Comparison of ENCODE assay signal across 14 cellular contexts in the genomic region with DNA sequence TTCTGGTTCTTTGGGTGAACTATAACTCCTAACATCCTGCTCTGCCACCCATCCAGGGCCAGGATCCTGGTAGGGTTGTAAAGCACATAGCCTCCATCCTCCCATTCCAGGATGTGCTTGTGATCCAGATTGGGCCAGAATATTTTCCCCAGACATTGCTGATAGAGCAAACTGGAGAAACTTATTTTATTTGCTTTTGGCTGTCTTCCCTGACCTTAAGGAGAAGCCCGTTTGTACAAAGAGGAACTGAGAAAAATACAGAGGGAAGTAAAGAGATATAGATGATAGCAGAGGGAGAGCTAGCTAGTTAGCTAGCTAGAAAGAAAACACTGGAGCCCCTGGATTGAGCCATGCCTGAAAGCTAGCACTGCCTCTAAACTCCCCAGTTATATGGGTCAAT. TPM values are rescaled to one million over a fixed set of nuclear protein-coding genes. Genes with fewer than 3 reads are reported as not detected.
DNase-seq lines count a peak whose midpoint lies in the region; ATAC-seq, FAIRE-seq and TF ChIP-seq lines count a peak whose summit lies in the region.
"Had no signal": no experiment of that assay in that cellular context is flagged by ENCODE, and none has a peak within 500 bp of the region (broad histone marks: within the 10 kb centered on the region; RNA-seq: fewer than 3 reads in every experiment).

No MANE protein-coding gene starts in this region.

- H3K9ac ChIP-seq in kidney (ENCODE audit: low read length in 2 of 2): no peak overlapping the region

- H3K27ac ChIP-seq in kidney (ENCODE audit: low read depth in 2 of 2, low read length in 2 of 2): no peak overlapping the region
- no peak overlapping the region for H3K27ac ChIP-seq in WERI-Rb-1
- H3K27ac ChIP-seq: cardiac muscle cell, SK-N-MC, transverse colon had no signal

- ATAC-seq in GM21390 (IDR thresholded peaks at IDR 0.05; ENCODE audit: unreplicated experiment) (peak; percentile 61), HG03175 (IDR thresholded peaks at IDR 0.05; ENCODE audit: unreplicated experiment) (peak; percentile 63), HG02840 (IDR thresholded peaks at IDR 0.05; ENCODE audit: low FRiP score, unreplicated experiment) (no peak)

- no peaks in the 10 kb centered on the region for H3K4me1 ChIP-seq in kidney (ENCODE audit: control insufficient read depth in 1 of 2, insufficient read depth in 1 of 2, low read depth in 1 of 2, low read length in 2 of 2)

- intact Hi-C loops in kidney (cut with DNase I): no loop called here

- no peaks in the 10 kb centered on the region for H3K27me3 ChIP-seq in WERI-Rb-1 (ENCODE audit: insufficient read depth, low read depth, severe bottlenecking)
- H3K27me3 ChIP-seq: cardiac muscle cell, transverse colon had no signal

- no peak overlapping the region for H3K4me3 ChIP-seq in kidney (ENCODE audit: low read length in 2 of 2)
- no peak overlapping the region for H3K4me3 ChIP-seq in WERI-Rb-1 (ENCODE audit: low read depth, low read length)
- H3K4me3 ChIP-seq: cardiac muscle cell, SK-N-MC, transverse colon had no signal

- H3K9me3 ChIP-seq in kidney (ENCODE audit: control insufficient read depth in 1 of 2, low read length in 2 of 2): no peaks in the 10 kb centered on the region
- no peaks in the 10 kb centered on the region for H3K9me3 ChIP-seq in WERI-Rb-1 (ENCODE audit: severe bottlenecking)
- H3K9me3 ChIP-seq: transverse colon had no signal

- TF ChIP-seq CTCF in kidney (IDR thresholded peaks at IDR 0.05; ENCODE audit: borderline replicate concordance, extremely low read depth, insufficient read depth): no peak
- no peak for TF ChIP-seq CTCF in WERI-Rb-1 (IDR thresholded peaks at IDR 0.05; ENCODE audit: low read depth, low read length)

- FAIRE-seq in kidney (lab: Jason Lieb, UNC): no peak

- H3K36me3 ChIP-seq in kidney (ENCODE audit: control insufficient read depth in 1 of 2, insufficient read depth in 2 of 2, low read length in 2 of 2) (no peaks in the 10 kb centered on the region), WERI-Rb-1 (no peaks in the 10 kb centered on the region)
- H3K36me3 ChIP-seq: cardiac muscle cell, transverse colon had no signal

- DNase-seq in CD1c-positive myeloid dendritic cell (ENCODE audit: extremely low spot score) (peak; percentile 67), SKM-1 treated with dmso at 0.1 percent for 144 hours (lab: John Stamatoyannopoulos, UW; ENCODE audit: unreplicated experiment) (peak; percentile 80), kidney (no peak), WERI-Rb-1 (no peak)
- no peak for DNase-seq in stimulated activated naive CD4-positive, alpha-beta T cell treated with Interleukin-2 at 50 U/mL for 16 hours (lab: John Stamatoyannopoulos, UW)
- DNase-seq: activated CD4-positive, alpha-beta T cell treated with anti-CD3 and anti-CD28 coated beads, Interleukin-2, amount 10 ng/mL, durations not matched to agents 7 days and 5 days; activated naive CD4-positive, alpha-beta T cell; retina; transverse colon had no signal

RNA-seq across cellular contexts. Expression of a gene that starts 9.0 kb away (rescaled TPM):
- total RNA-seq in kidney: 59.1 TPM
- polyA plus RNA-seq in kidney (ENCODE audit: insufficient read depth, low read depth, low replicate concordance): 51.9 TPM

Comparison
In these comparisons a context has a peak if more than half of its experiments do, and no peak if none do; other contexts are left out.
1. DNase-seq: peak in CD1c-positive myeloid dendritic cell (single experiment) and SKM-1 treated with dmso at 0.1 percent for 144 hours (single experiment); none in stimulated activated naive CD4-positive, alpha-beta T cell treated with Interleukin-2 at 50 U/mL for 16 hours (single experiment), kidney (single experiment) and WERI-Rb-1 (single experiment).